Comparison of ENCODE assay signal across 20 cellular contexts in the genomic region with DNA sequence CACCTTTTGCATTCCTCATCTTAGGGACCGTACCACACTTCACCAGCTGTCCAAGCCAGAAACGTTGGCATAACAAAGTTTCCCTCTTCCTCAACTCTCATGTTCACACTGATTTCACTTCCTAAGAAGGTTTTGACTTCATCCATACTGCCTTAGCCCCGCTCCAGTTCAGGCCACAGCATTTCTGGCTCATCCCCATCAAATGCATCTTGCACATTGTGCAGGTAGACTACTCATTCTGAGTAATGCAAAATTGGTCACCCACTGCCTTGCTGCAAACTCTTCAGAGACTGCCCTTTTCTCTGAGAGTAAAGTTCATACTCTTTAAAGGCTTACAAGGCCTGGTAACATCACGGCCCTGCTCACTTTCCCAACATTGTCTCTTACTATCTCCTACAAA. TPM values are rescaled to one million over a fixed set of nuclear protein-coding genes. Genes with fewer than 3 reads are reported as not detected.
DNase-seq lines count a peak whose midpoint lies in the region; ATAC-seq, FAIRE-seq and TF ChIP-seq lines count a peak whose summit lies in the region.
"Had no signal": no experiment of that assay in that cellular context is flagged by ENCODE, and none has a peak within 500 bp of the region (broad histone marks: within the 10 kb centered on the region; RNA-seq: fewer than 3 reads in every experiment).

No MANE protein-coding gene starts in this region.

- no peak for TF ChIP-seq POLR2A in GM12878 (IDR thresholded peaks at IDR 0.05; ENCODE audit: low read depth, low read length)

- POLR2A ChIA-PET in activated naive CD8-positive, alpha-beta T cell treated with anti-CD3 and anti-CD28 coated beads, Interleukin-2, amount 10 ng/mL, durations not matched to agents 7 days and 5 days (lab: Charles Lee): interaction anchor here (0.7 kb wide), 1 partner anchor 9 kb away, joined by 3 read pairs; a partner anchor contains a TSS
- POLR2A ChIA-PET in PC-3 (lab: Charles Lee; ENCODE audit: unreplicated experiment): no interaction called here
- POLR2A ChIA-PET in GM12878 (lab: Charles Lee): no interaction called here

- H3K9me2 ChIP-seq in PC-3 (replicated peaks; ENCODE audit: low read length): no peaks in the 10 kb centered on the region

- H3K27me3 Mint-ChIP-seq in activated naive CD8-positive, alpha-beta T cell treated with anti-CD3 and anti-CD28 coated beads, Interleukin-2, amount 10 ng/mL, durations not matched to agents 7 days and 5 days: no peaks in the 10 kb centered on the region
- H3K27me3 Mint-ChIP-seq in activated naive CD8-positive, alpha-beta T cell treated with anti-CD3 and anti-CD28 coated beads, Interleukin-2, amount 50 U/mL, for 24 hours: no peaks in the 10 kb centered on the region
- H3K27me3 Mint-ChIP-seq: CD4-positive, alpha-beta memory T cell had no signal

- 46% methylated on average over 4 of the region's 4 CpGs for WGBS in GM12878 (ENCODE audit: insufficient coverage, insufficient replicate concordance, low lambda C conversion rate, missing lambda C conversion rate)
- WGBS in small intestine, 3 donors: 75 to 86% (median 83%) methylated on average over 4 of the region's 4 CpGs

- peak overlapping the region; percentile 43 for H3K27ac Mint-ChIP-seq in activated naive CD8-positive, alpha-beta T cell treated with anti-CD3 and anti-CD28 coated beads, Interleukin-2, amount 10 ng/mL, durations not matched to agents 7 days and 5 days
- no peak overlapping the region for H3K27ac Mint-ChIP-seq in activated naive CD8-positive, alpha-beta T cell treated with anti-CD3 and anti-CD28 coated beads, Interleukin-2, amount 50 U/mL, for 24 hours

- no TSS peak for BruUV-seq in PC-3 (replicated peaks; lab: Mats Ljungman, UMichigan)
- no TSS peak for BruUV-seq in GM12878 (replicated peaks; lab: Mats Ljungman, UMichigan)

- no peak for TF ChIP-seq EP300 in GM12878 (IDR thresholded peaks at IDR 0.05; ENCODE audit: borderline replicate concordance in 1 of 2, control insufficient read depth in 1 of 2, low read depth in 2 of 2, low read length in 2 of 2)

- RAD21 ChIA-PET in GM12878 (lab: Charles Lee; ENCODE audit: unreplicated experiment): no interaction called here

- H3K9me3 ChIP-seq in PC-3 (ENCODE audit: low read length) (no peaks in the 10 kb centered on the region), GM12878 (replicated peaks; ENCODE audit: control insufficient read depth, insufficient read depth, low read length) (no peaks in the 10 kb centered on the region), small intestine (ENCODE audit: control insufficient read depth, low read depth) (no peaks in the 10 kb centered on the region)
- H3K9me3 ChIP-seq: A549, HAP-1 had no signal

- FAIRE-seq in GM12878 (lab: Jason Lieb, UNC) (no peak), small intestine (lab: Jason Lieb, UNC) (no peak)
- FAIRE-seq: A549 had no signal

- peaks cover 51% of the 10 kb centered on the region for H3K36me3 Mint-ChIP-seq in activated naive CD8-positive, alpha-beta T cell treated with anti-CD3 and anti-CD28 coated beads, Interleukin-2, amount 10 ng/mL, durations not matched to agents 7 days and 5 days
- peaks cover 71% of the 10 kb centered on the region for H3K36me3 Mint-ChIP-seq in activated naive CD8-positive, alpha-beta T cell treated with anti-CD3 and anti-CD28 coated beads, Interleukin-2, amount 50 U/mL, for 24 hours (ENCODE audit: low read depth)
- H3K36me3 Mint-ChIP-seq: CD4-positive, alpha-beta memory T cell had no signal

- in situ Hi-C loops in GM12878 (cut with MboI): no loop called here

- no peak for DNase-seq in activated naive CD8-positive, alpha-beta T cell treated with anti-CD3 and anti-CD28 coated beads, Interleukin-2, amount 10 ng/mL, durations not matched to agents 7 days and 5 days
- no peak for DNase-seq in activated naive CD8-positive, alpha-beta T cell treated with anti-CD3 and anti-CD28 coated beads, Interleukin-2, amount 50 U/mL, for 24 hours
- DNase-seq in PC-3: peak; percentile 69
- no peak for DNase-seq in GM12878 (ENCODE audit: low read depth, low spot score)
- DNase-seq in small intestine: peak; percentile 15
- no peak for DNase-seq in NCI-H2171 treated with DMSO at 0.1 percent for 48 hours (lab: John Stamatoyannopoulos, UW)
- no peak for DNase-seq in midbrain (lab: John Stamatoyannopoulos, UW)
- DNase-seq in NCI-H510A (lab: John Stamatoyannopoulos, UW): no peak
- DNase-seq: Calu3; CD4-positive, alpha-beta memory T cell; DMS53; NCI-H1105; NCI-H1694 treated with DMSO at 0.1 percent for 48 hours; NCI-H510A treated with DMSO at 0.1 percent for 48 hours; NCI-H774; OCI-M1; SHP77 treated with DMSO at 0.1 percent for 48 hours had no signal

- no peaks in the 10 kb centered on the region for H3K9me3 Mint-ChIP-seq in activated naive CD8-positive, alpha-beta T cell treated with anti-CD3 and anti-CD28 coated beads, Interleukin-2, amount 10 ng/mL, durations not matched to agents 7 days and 5 days
- H3K9me3 Mint-ChIP-seq in activated naive CD8-positive, alpha-beta T cell treated with anti-CD3 and anti-CD28 coated beads, Interleukin-2, amount 50 U/mL, for 24 hours: no peaks in the 10 kb centered on the region
- H3K9me3 Mint-ChIP-seq: CD4-positive, alpha-beta memory T cell had no signal

- H3K4me3 Mint-ChIP-seq in activated naive CD8-positive, alpha-beta T cell treated with anti-CD3 and anti-CD28 coated beads, Interleukin-2, amount 10 ng/mL, durations not matched to agents 7 days and 5 days: no peak overlapping the region
- no peak overlapping the region for H3K4me3 Mint-ChIP-seq in activated naive CD8-positive, alpha-beta T cell treated with anti-CD3 and anti-CD28 coated beads, Interleukin-2, amount 50 U/mL, for 24 hours

- H3K27me3 ChIP-seq in PC-3 (ENCODE audit: low read length): no peaks in the 10 kb centered on the region
- H3K27me3 ChIP-seq in GM12878 (replicated peaks in 1 of 2; ENCODE audit: control insufficient read depth in 2 of 2, insufficient read depth in 2 of 2, low read length in 1 of 2): no peaks in the 10 kb centered on the region
- no peaks in the 10 kb centered on the region for H3K27me3 ChIP-seq in small intestine (ENCODE audit: control insufficient read depth in 2 of 2, insufficient read depth in 2 of 2, low read length in 2 of 2)

- peaks cover 27% of the 10 kb centered on the region for H3K4me1 Mint-ChIP-seq in activated naive CD8-positive, alpha-beta T cell treated with anti-CD3 and anti-CD28 coated beads, Interleukin-2, amount 10 ng/mL, durations not matched to agents 7 days and 5 days
- peaks cover 10% of the 10 kb centered on the region for H3K4me1 Mint-ChIP-seq in activated naive CD8-positive, alpha-beta T cell treated with anti-CD3 and anti-CD28 coated beads, Interleukin-2, amount 50 U/mL, for 24 hours

- no peak for ATAC-seq in activated naive CD8-positive, alpha-beta T cell treated with anti-CD3 and anti-CD28 coated beads, Interleukin-2, amount 10 ng/mL, durations not matched to agents 7 days and 5 days (ENCODE audit: low read depth)
- no peak for ATAC-seq in activated naive CD8-positive, alpha-beta T cell treated with anti-CD3 and anti-CD28 coated beads, Interleukin-2, amount 50 U/mL, for 24 hours
- ATAC-seq in PC-3: peak; percentile 81
- no peak for ATAC-seq in GM12878
- ATAC-seq: A549, SK-N-SH treated with all-trans-retinoic acid at 6 μM for 48 hours had no signal

- H3K79me2 ChIP-seq in PC-3 (ENCODE audit: low read length): peaks cover 69% of the 10 kb centered on the region
- H3K79me2 ChIP-seq in GM12878 (ENCODE audit: control insufficient read depth, insufficient read depth, low read length): peaks cover 63% of the 10 kb centered on the region

- H3K4me2 ChIP-seq in PC-3 (ENCODE audit: low read length) (no peak overlapping the region), GM12878 (ENCODE audit: control insufficient read depth, insufficient read depth) (peak overlapping the region; percentile 17; the same call in 1 of the 2 replicates)
- H3K4me2 ChIP-seq: A549 had no signal

- peaks cover 53% of the 10 kb centered on the region for H3K36me3 ChIP-seq in PC-3 (ENCODE audit: low read depth, low read length)
- H3K36me3 ChIP-seq in GM12878 (ENCODE audit: control insufficient read depth in 2 of 2, insufficient read depth in 2 of 2, low read length in 1 of 2): peaks cover 13 to 22% of the 10 kb centered on the region in 2 experiments
- no peaks in the 10 kb centered on the region for H3K36me3 ChIP-seq in small intestine (ENCODE audit: control insufficient read depth in 2 of 2, insufficient read depth in 2 of 2, low read length in 2 of 2)

- TF ChIP-seq CTCF in PC-3 (conservative IDR thresholded peaks at IDR 0.05; ENCODE audit: low read depth, low read length) (no peak), GM12878 (IDR thresholded peaks at IDR 0.05 in 2 of 3, conservative IDR thresholded peaks at IDR 0.05 in 1 of 3; ENCODE audit: control insufficient read depth in 2 of 3, extremely low read depth in 1 of 3, insufficient read depth in 1 of 3, low read depth in 3 of 3, low read length in 3 of 3) (no peak)

- H3K27ac ChIP-seq in PC-3 (ENCODE audit: low read length): peak overlapping the region; percentile 23; the same call in 1 of the 2 replicates
- H3K27ac ChIP-seq in GM12878 (ENCODE audit: control insufficient read depth, insufficient read depth): no peak overlapping the region
- H3K27ac ChIP-seq in small intestine (ENCODE audit: low read depth in 1 of 2, low read length in 1 of 2): no peak overlapping the region
- H3K27ac ChIP-seq: A549 had no signal

- TF ChIP-seq RAD21 in GM12878 (IDR thresholded peaks at IDR 0.05; ENCODE audit: insufficient read depth, low read depth, low read length): no peak

- H3F3A ChIP-seq in PC-3 (ENCODE audit: low read length, unreplicated experiment): no peaks in the 10 kb centered on the region

- no peak overlapping the region for H3K4me3 ChIP-seq in PC-3 (ENCODE audit: low read length)
- no peak overlapping the region for H3K4me3 ChIP-seq in GM12878
- H3K4me3 ChIP-seq in small intestine (ENCODE audit: low read depth in 1 of 2, low read length in 2 of 2): no peak overlapping the region
- H3K4me3 ChIP-seq: A549, HAP-1 had no signal

- intact Hi-C loops in PC-3 (cut with micrococcal nuclease) (no loop called here), GM12878 (cut with micrococcal nuclease; ENCODE audit: unreplicated experiment) (no loop called here)

- peaks cover 14% of the 10 kb centered on the region for H3K4me1 ChIP-seq in PC-3 (ENCODE audit: insufficient read depth, low read length)
- H3K4me1 ChIP-seq in GM12878 (ENCODE audit: control insufficient read depth, insufficient read depth, low read length): peaks cover 4% of the 10 kb centered on the region; the same call in 1 of the 2 replicates
- peaks cover 0 to 4% of the 10 kb centered on the region in 2 donors for H3K4me1 ChIP-seq in small intestine (ENCODE audit: control insufficient read depth in 2 of 2, insufficient read depth in 1 of 2, low read depth in 1 of 2, low read length in 1 of 2)

- H2AFZ ChIP-seq in PC-3 (ENCODE audit: low read length) (no peak overlapping the region), GM12878 (ENCODE audit: control insufficient read depth, low read depth, low read length) (no peak overlapping the region)

- H4K20me1 ChIP-seq in PC-3 (ENCODE audit: low read length) (peaks cover 6% of the 10 kb centered on the region; the same call in 1 of the 2 replicates), GM12878 (ENCODE audit: control insufficient read depth, insufficient read depth) (no peaks in the 10 kb centered on the region)

- CTCF ChIA-PET in PC-3 (lab: Charles Lee): no interaction called here
- CTCF ChIA-PET in GM12878 (lab: Yijun Ruan, JAX): no interaction called here

- SMC1A ChIA-PET in GM12878 (lab: Charles Lee; ENCODE audit: uncharacterized antibody, unreplicated experiment): no interaction called here

- no peak overlapping the region for H3K9ac ChIP-seq in PC-3 (ENCODE audit: low read length)
- H3K9ac ChIP-seq in GM12878 (ENCODE audit: control insufficient read depth, insufficient read depth, low read length): no peak overlapping the region

RNA-seq across cellular contexts. Expression of a gene that starts 8.8 kb away (rescaled TPM):
- total RNA-seq in activated naive CD8-positive, alpha-beta T cell treated with anti-CD3 and anti-CD28 coated beads, Interleukin-2, amount 10 ng/mL, durations not matched to agents 7 days and 5 days: 100 to 1,000 TPM; 189 to 205 TPM
- total RNA-seq in PC-3 (2014; rRNA removed) (96.2 and 178 TPM in 2 replicates), GM12878 (2014; rRNA removed) (158 and 182 TPM in 2 replicates), GM12878 (2014; rRNA removed; fragmentation: Illumina TruSeq; extraction: Trizol) (291 and 299 TPM in 2 replicates), GM12878 (2021) (172 and 174 TPM in 2 replicates)
- 172 and 179 TPM in 2 replicates for total RNA-seq in GM12878 (2013; cell fraction: nucleolus; rRNA removed)
- polyA plus RNA-seq in GM12878 (2011; ENCODE audit: low read depth): 149 TPM
- polyA plus RNA-seq in GM12878 (2011; rRNA removed) (227 and 284 TPM in 2 replicates), GM12878 (2014; fragmentation: Illumina TruSeq; extraction: Trizol) (269 and 367 TPM in 2 replicates), GM12878 (2014; fragmentation: Nextera tagmentation; extraction: Ambion mirVana) (100 to 1,000 TPM; 228 to 231 TPM), GM12878 (2014; rRNA removed) (208 and 252 TPM in 2 replicates), GM12878 (2016; fragmentation: Nextera tagmentation; extraction: Ambion mirVana) (100 to 1,000 TPM; 310 to 315 TPM), small intestine (10 to 100 TPM in 1 of 3 donors, 1 to 10 TPM in 2; 4.6 to 32.6 (median 7.2) TPM)
- 175 and 189 TPM in 2 replicates for polyA plus RNA-seq in GM12878 (2011; cell fraction: cytosol; rRNA removed)
- polyA plus RNA-seq in GM12878 (2011; cell fraction: nucleus; rRNA removed): 186 and 214 TPM in 2 replicates
- polyA plus RNA-seq in GM12878 (2012): 83.4 and 102 TPM in 2 replicates
- 134 and 136 TPM in 2 replicates for polyA minus RNA-seq in GM12878 (2011; rRNA and poly(A)+ RNA removed)
- 60.9 and 82.7 TPM in 2 replicates for polyA minus RNA-seq in GM12878 (2011; cell fraction: cytosol; rRNA and poly(A)+ RNA removed)
- 103 and 142 TPM in 2 replicates for polyA minus RNA-seq in GM12878 (2011; cell fraction: nucleus; rRNA and poly(A)+ RNA removed)

RNA-seq across cellular contexts. Expression of a gene that starts 9.1 kb away (rescaled TPM):
- total RNA-seq in activated naive CD8-positive, alpha-beta T cell treated with anti-CD3 and anti-CD28 coated beads, Interleukin-2, amount 10 ng/mL, durations not matched to agents 7 days and 5 days: 10 to 100 TPM; 17.1 to 17.2 TPM
- 26.6 and 40.3 TPM in 2 replicates for total RNA-seq in PC-3 (2014; rRNA removed)
- 5.9 and 6.1 TPM in 2 replicates for total RNA-seq in GM12878 (2013; cell fraction: nucleolus; rRNA removed)
- total RNA-seq in GM12878 (2014; rRNA removed): 26.8 and 28.7 TPM in 2 replicates
- total RNA-seq in GM12878 (2014; rRNA removed; fragmentation: Illumina TruSeq; extraction: Trizol): 15.5 and 17.3 TPM in 2 replicates
- total RNA-seq in GM12878 (2021): 19.0 and 19.6 TPM in 2 replicates
- 9.4 TPM for polyA plus RNA-seq in GM12878 (2011; ENCODE audit: low read depth)
- 28.6 and 39.4 TPM in 2 replicates for polyA plus RNA-seq in GM12878 (2011; rRNA removed)
- polyA plus RNA-seq in GM12878 (2011; cell fraction: cytosol; rRNA removed): 17.9 and 24.0 TPM in 2 replicates
- 16.3 and 18.0 TPM in 2 replicates for polyA plus RNA-seq in GM12878 (2011; cell fraction: nucleus; rRNA removed)
- 6.2 and 12.1 TPM in 2 replicates for polyA plus RNA-seq in GM12878 (2012)
- 8.3 and 9.8 TPM in 2 replicates for polyA plus RNA-seq in GM12878 (2014; fragmentation: Illumina TruSeq; extraction: Trizol)
- polyA plus RNA-seq in GM12878 (2014; fragmentation: Nextera tagmentation; extraction: Ambion mirVana): 10 to 100 TPM in 1 of 2 experiments, 1 to 10 TPM in 1; 4.8 to 13.0 TPM
- 18.7 and 24.5 TPM in 2 replicates for polyA plus RNA-seq in GM12878 (2014; rRNA removed)
- 10 to 100 TPM; 61.4 TPM for polyA plus RNA-seq in GM12878 (2016; fragmentation: Nextera tagmentation; extraction: Ambion mirVana)
- 6.7 and 8.2 TPM in 2 replicates for polyA minus RNA-seq in GM12878 (2011; rRNA and poly(A)+ RNA removed)
- polyA minus RNA-seq in GM12878 (2011; cell fraction: cytosol; rRNA and poly(A)+ RNA removed): 5.5 and 10.8 TPM in 2 replicates
- polyA minus RNA-seq in GM12878 (2011; cell fraction: nucleus; rRNA and poly(A)+ RNA removed): 5.6 and 7.8 TPM in 2 replicates
- polyA plus RNA-seq in small intestine: 10 to 100 TPM in 1 of 3 donors, 1 to 10 TPM in 1, not detected in 1; 1.8 to 16.2 TPM

Comparison
In these comparisons a context has a peak if more than half of its experiments do, and no peak if none do; other contexts are left out.
1. DNase-seq: peak in PC-3 (single experiment) and small intestine (single experiment); none in activated naive CD8-positive, alpha-beta T cell treated with anti-CD3 and anti-CD28 coated beads, Interleukin-2, amount 10 ng/mL, durations not matched to agents 7 days and 5 days (single experiment), activated naive CD8-positive, alpha-beta T cell treated with anti-CD3 and anti-CD28 coated beads, Interleukin-2, amount 50 U/mL, for 24 hours (single experiment), GM12878 (single experiment), NCI-H2171 treated with DMSO at 0.1 percent for 48 hours (single experiment), midbrain (single experiment) and NCI-H510A (single experiment).